ENCODE assay signal across 10 cellular contexts in the genomic region with DNA sequence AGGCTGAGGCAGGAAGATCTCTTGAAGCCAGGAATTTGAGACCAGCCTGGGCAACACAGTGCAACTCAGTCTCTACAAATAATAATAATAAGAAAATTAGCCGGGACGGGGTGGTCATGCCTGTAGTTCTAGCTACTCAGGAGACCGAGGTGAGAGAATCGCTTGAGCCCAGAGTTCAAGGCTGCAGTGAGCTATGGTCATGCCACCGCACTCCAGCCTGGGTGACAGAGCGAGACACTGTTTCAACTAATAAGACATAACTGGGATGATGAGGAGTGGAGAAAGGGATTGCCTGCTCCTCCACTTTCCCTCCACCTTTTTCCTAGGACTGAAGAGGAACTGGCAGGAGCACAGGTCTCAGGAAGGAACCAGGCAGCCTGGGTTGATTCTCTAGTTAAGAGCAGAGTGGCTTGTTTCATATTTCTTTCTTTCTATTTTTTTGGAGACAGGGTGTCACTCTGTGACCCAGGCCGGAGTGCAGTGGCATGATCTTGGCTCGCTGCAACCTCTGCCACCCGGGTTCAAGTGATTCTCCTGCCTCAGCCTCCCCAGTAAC. TPM values are rescaled to one million over a fixed set of nuclear protein-coding genes. Genes with fewer than 3 reads are reported as not detected.
DNase-seq lines count a peak whose midpoint lies in the region; ATAC-seq lines count a peak whose summit lies in the region.
"Had no signal": no experiment of that assay in that cellular context is flagged by ENCODE, and none has a peak within 500 bp of the region (broad histone marks: within the 10 kb centered on the region; RNA-seq: fewer than 3 reads in every experiment).

No MANE protein-coding gene starts in this region.

- no peak for DNase-seq in stimulated activated naive CD8-positive, alpha-beta T cell treated with anti-CD3 and anti-CD28 coated beads, Interleukin-15, Interleukin-2, amounts not matched to agents 100 U/mL and 50 U/mL, for 24 hours
- DNase-seq in mesenchymal stem cell (no peak), cortex of kidney (lab: John Stamatoyannopoulos, UW) (no peak)
- no peak for DNase-seq in activated CD4-positive, CD25-positive, alpha-beta regulatory T cell (lab: John Stamatoyannopoulos, UW)
- DNase-seq: left cardiac atrium, T1000 had no signal

- no peak overlapping the region for H2AFZ ChIP-seq in mesenchymal stem cell (ENCODE audit: low read depth, low read length)

- no peak for ATAC-seq in stimulated activated naive CD8-positive, alpha-beta T cell treated with anti-CD3 and anti-CD28 coated beads, Interleukin-15, Interleukin-2, amounts not matched to agents 100 U/mL and 50 U/mL, for 24 hours
- ATAC-seq in GM19455 (IDR thresholded peaks at IDR 0.05; ENCODE audit: unreplicated experiment) (no peak), HG03175 (IDR thresholded peaks at IDR 0.05; ENCODE audit: unreplicated experiment) (no peak)

- peak overlapping the region; percentile 95 for H3K27ac Mint-ChIP-seq in stimulated activated naive CD8-positive, alpha-beta T cell treated with anti-CD3 and anti-CD28 coated beads, Interleukin-15, Interleukin-2, amounts not matched to agents 100 ng/mL and 50 ng/mL, for 24 hours
- H3K27ac Mint-ChIP-seq in activated naive CD8-positive, alpha-beta T cell: peak overlapping the region; percentile 94

- 95% methylated on average over 9 of the region's 9 CpGs for WGBS in mesenchymal stem cell

- no peaks in the 10 kb centered on the region for H3K27me3 ChIP-seq in mesenchymal stem cell (ENCODE audit: control insufficient read depth in 1 of 2, insufficient read depth in 1 of 2, low read length in 2 of 2)

- H2BK15ac ChIP-seq in mesenchymal stem cell (ENCODE audit: low read depth, poor library complexity, severe bottlenecking): no peak overlapping the region

- H3K4me1 ChIP-seq in mesenchymal stem cell (ENCODE audit: control insufficient read depth, insufficient read depth, low read depth, low read length): peaks cover 17% of the 10 kb centered on the region

- H3K9me3 ChIP-seq in mesenchymal stem cell (ENCODE audit: control insufficient read depth, low read length): no peaks in the 10 kb centered on the region

- peaks cover under 1% of the 10 kb centered on the region for H3K36me3 Mint-ChIP-seq in stimulated activated naive CD8-positive, alpha-beta T cell treated with anti-CD3 and anti-CD28 coated beads, Interleukin-15, Interleukin-2, amounts not matched to agents 100 ng/mL and 50 ng/mL, for 24 hours (ENCODE audit: low read depth)
- H3K36me3 Mint-ChIP-seq in activated naive CD8-positive, alpha-beta T cell: no peaks in the 10 kb centered on the region

- peaks cover 8% of the 10 kb centered on the region for H3K79me1 ChIP-seq in mesenchymal stem cell (replicated peaks; ENCODE audit: low read length, poor library complexity, severe bottlenecking)

- no peak overlapping the region for H3K4me3 ChIP-seq in mesenchymal stem cell (ENCODE audit: insufficient read depth in 1 of 2, low read depth in 1 of 2, low read length in 2 of 2)

- H3K23ac ChIP-seq in mesenchymal stem cell (ENCODE audit: low read length in 2 of 2): no peak overlapping the region

- peak overlapping the region in 1 of 2 experiments; percentile 57 for H2BK12ac ChIP-seq in mesenchymal stem cell (ENCODE audit: low read length in 2 of 2)

- H3K14ac ChIP-seq in mesenchymal stem cell (ENCODE audit: low read length in 2 of 2): no peak overlapping the region

- no peak overlapping the region for H3K27ac ChIP-seq in mesenchymal stem cell (ENCODE audit: low read length, poor library complexity, severe bottlenecking)

- H2BK120ac ChIP-seq in mesenchymal stem cell (ENCODE audit: low read depth, low read length): no peak overlapping the region

- no peaks in the 10 kb centered on the region for H3K9me3 Mint-ChIP-seq in stimulated activated naive CD8-positive, alpha-beta T cell treated with anti-CD3 and anti-CD28 coated beads, Interleukin-15, Interleukin-2, amounts not matched to agents 100 ng/mL and 50 ng/mL, for 24 hours
- no peaks in the 10 kb centered on the region for H3K9me3 Mint-ChIP-seq in activated naive CD8-positive, alpha-beta T cell (ENCODE audit: low read depth)

- H3K18ac ChIP-seq in mesenchymal stem cell (ENCODE audit: low read depth in 1 of 2, low read length in 2 of 2): no peak overlapping the region

- no peak overlapping the region for H4K8ac ChIP-seq in mesenchymal stem cell (ENCODE audit: low read length)

- H3K9ac ChIP-seq in mesenchymal stem cell (ENCODE audit: low read length): no peak overlapping the region

- no peak overlapping the region for H3K4me2 ChIP-seq in mesenchymal stem cell (ENCODE audit: low read length, poor library complexity, severe bottlenecking)

- H3K27me3 Mint-ChIP-seq in stimulated activated naive CD8-positive, alpha-beta T cell treated with anti-CD3 and anti-CD28 coated beads, Interleukin-15, Interleukin-2, amounts not matched to agents 100 ng/mL and 50 ng/mL, for 24 hours: no peaks in the 10 kb centered on the region
- H3K27me3 Mint-ChIP-seq in activated naive CD8-positive, alpha-beta T cell: no peaks in the 10 kb centered on the region

- H4K91ac ChIP-seq in mesenchymal stem cell (ENCODE audit: low read length): no peak overlapping the region

- H3K4me1 Mint-ChIP-seq in stimulated activated naive CD8-positive, alpha-beta T cell treated with anti-CD3 and anti-CD28 coated beads, Interleukin-15, Interleukin-2, amounts not matched to agents 100 ng/mL and 50 ng/mL, for 24 hours (ENCODE audit: low read depth): peaks cover 40% of the 10 kb centered on the region
- H3K4me1 Mint-ChIP-seq in activated naive CD8-positive, alpha-beta T cell (ENCODE audit: low read depth): peaks cover 29% of the 10 kb centered on the region

- peaks cover 5 to 18% of the 10 kb centered on the region in 2 experiments for H3K36me3 ChIP-seq in mesenchymal stem cell (ENCODE audit: control insufficient read depth in 1 of 2, insufficient read depth in 2 of 2, low read depth in 1 of 2, low read length in 2 of 2)

- H3K4ac ChIP-seq in mesenchymal stem cell (ENCODE audit: low read depth in 1 of 2, low read length in 2 of 2): no peak overlapping the region

- no peak overlapping the region for H2BK5ac ChIP-seq in mesenchymal stem cell (ENCODE audit: low read depth, low read length, poor library complexity, severe bottlenecking)

- H3K4me3 Mint-ChIP-seq in stimulated activated naive CD8-positive, alpha-beta T cell treated with anti-CD3 and anti-CD28 coated beads, Interleukin-15, Interleukin-2, amounts not matched to agents 100 ng/mL and 50 ng/mL, for 24 hours: no peak overlapping the region
- no peak overlapping the region for H3K4me3 Mint-ChIP-seq in activated naive CD8-positive, alpha-beta T cell

- peak overlapping the region; percentile 54 for H2AK5ac ChIP-seq in mesenchymal stem cell (ENCODE audit: low read length, severe bottlenecking)

RNA-seq across cellular contexts. Expression of gene GPI, which starts 4.6 kb away (rescaled TPM):
- 92.4 TPM for polyA plus RNA-seq in mesenchymal stem cell (2013, experiment 1 of 2)
- 88.4 TPM for polyA plus RNA-seq in mesenchymal stem cell (2013, experiment 2 of 2)

RNA-seq across cellular contexts. Expression of gene PDCD2L, which starts 43.8 kb away (rescaled TPM):
- 6.0 TPM for polyA plus RNA-seq in mesenchymal stem cell (2013, experiment 1 of 2)
- polyA plus RNA-seq in mesenchymal stem cell (2013, experiment 2 of 2): 5.9 TPM
